ENCODE assay signal across 16 cellular contexts in genomic region chr16:14668556-14669223, GRCh38. TPM values are rescaled to one million over a fixed set of nuclear protein-coding genes. Genes with fewer than 3 reads are reported as not detected.
DNase-seq lines count a peak whose midpoint lies in the region; ATAC-seq, FAIRE-seq and TF ChIP-seq lines count a peak whose summit lies in the region.
"Had no signal": no experiment of that assay in that cellular context is flagged by ENCODE, and none has a peak within 500 bp of the region (broad histone marks: within the 10 kb centered on the region; RNA-seq: fewer than 3 reads in every experiment).

No MANE protein-coding gene starts in this region.

- no peak for TF ChIP-seq RAD21 in HCT116 (IDR thresholded peaks at IDR 0.05; ENCODE audit: low read depth)

- TSS peak; percentile 10 for BruUV-seq in HCT116 (replicated peaks; lab: Mats Ljungman, UMichigan)
- TSS peak; percentile 22 for BruUV-seq in PC-9 (replicated peaks; lab: Mats Ljungman, UMichigan)
- BruUV-seq in endothelial cell of umbilical vein (replicated peaks; lab: Mats Ljungman, UMichigan) = TSS peak; percentile 15

- intact Hi-C loops in HCT116 (cut with micrococcal nuclease) = no loop called here
- intact Hi-C loops in PC-9 (cut with micrococcal nuclease; ENCODE audit: unreplicated experiment) = no loop called here
- intact Hi-C loops in endothelial cell of umbilical vein (cut with micrococcal nuclease) = no loop called here
- intact Hi-C loops in psoas muscle (cut with DNase I) = no loop called here

- no peaks in the 10 kb centered on the region for H3K9me1 ChIP-seq in endothelial cell of umbilical vein (replicated peaks; ENCODE audit: control insufficient read depth, extremely low read depth, insufficient read depth, low read length)

- TF ChIP-seq POLR2A in HCT116 (IDR thresholded peaks at IDR 0.05; ENCODE audit: borderline replicate concordance, extremely low read depth, insufficient read depth, insufficient read length) (no peak), endothelial cell of umbilical vein (IDR thresholded peaks at IDR 0.05; ENCODE audit: low read depth, low read length) (no peak)

- RAD21 ChIA-PET in HCT116 (lab: Charles Lee; ENCODE audit: low non-redundant PET in 1 of 2, low total read pairs in 2 of 2, uncharacterized antibody in 2 of 2, unreplicated experiment in 2 of 2) = no interaction called here

- FAIRE-seq in endothelial cell of umbilical vein (lab: Jason Lieb, UNC) (no peak), D721Med (lab: Jason Lieb, UNC) (no peak)

- no peak overlapping the region for H2AFZ ChIP-seq in HCT116 (ENCODE audit: low read depth, low read length, poor library complexity, severe bottlenecking)
- no peak overlapping the region for H2AFZ ChIP-seq in PC-9
- H2AFZ ChIP-seq in endothelial cell of umbilical vein (ENCODE audit: low read depth, low read length) = no peak overlapping the region

- H3K79me2 ChIP-seq in HCT116 (ENCODE audit: insufficient read depth, low read length) (no peaks in the 10 kb centered on the region), PC-9 (ENCODE audit: low read depth) (no peaks in the 10 kb centered on the region), endothelial cell of umbilical vein (ENCODE audit: control insufficient read depth, insufficient read depth, low read length) (no peaks in the 10 kb centered on the region)

- no peak overlapping the region for H3K27ac ChIP-seq in HCT116 (ENCODE audit: low read depth, low read length)
- H3K27ac ChIP-seq in PC-9 = no peak overlapping the region
- H3K27ac ChIP-seq in endothelial cell of umbilical vein (ENCODE audit: insufficient read depth, low read depth, low read length) = no peak overlapping the region
- H3K27ac ChIP-seq in psoas muscle = no peak overlapping the region
- H3K27ac ChIP-seq: C4-2B had no signal

- no peak overlapping the region for H3K4me2 ChIP-seq in HCT116 (ENCODE audit: low read length)
- H3K4me2 ChIP-seq in PC-9 = no peak overlapping the region
- H3K4me2 ChIP-seq in endothelial cell of umbilical vein (ENCODE audit: insufficient read depth, low read length) = no peak overlapping the region

- ATAC-seq in HCT116 (no peak), psoas muscle (peak in 3 of 4 donors; percentile 37 to 62 (median 61))

- H3F3A ChIP-seq in PC-9 (ENCODE audit: insufficient read depth, low read depth) = peaks cover 14% of the 10 kb centered on the region; the same call in 1 of the 2 replicates

- H3K9me2 ChIP-seq in HCT116 (ENCODE audit: insufficient read depth) (no peaks in the 10 kb centered on the region), PC-9 (ENCODE audit: insufficient read depth) (no peaks in the 10 kb centered on the region)

- no peak for TF ChIP-seq CTCF in HCT116 (IDR thresholded peaks at IDR 0.05 in 2 of 3, conservative IDR thresholded peaks at IDR 0.05 in 1 of 3; ENCODE audit: borderline replicate concordance in 1 of 3, insufficient read depth in 1 of 3, low read depth in 2 of 3, low read length in 2 of 3)
- TF ChIP-seq CTCF in PC-9 (conservative IDR thresholded peaks at IDR 0.05) = no peak
- TF ChIP-seq CTCF in endothelial cell of umbilical vein (IDR thresholded peaks at IDR 0.05; ENCODE audit: extremely low read depth in 1 of 2, insufficient read depth in 1 of 2, low read depth in 1 of 2, low read length in 2 of 2) = no peak
- no peak for TF ChIP-seq CTCF in psoas muscle (IDR thresholded peaks at IDR 0.05)
- no peak for TF ChIP-seq CTCF in D721Med (IDR thresholded peaks at IDR 0.05; ENCODE audit: insufficient read depth, missing control alignments)

- H3K9me3 ChIP-seq in HCT116 (ENCODE audit: control insufficient read depth in 1 of 2, insufficient read depth in 1 of 2, low read depth in 1 of 2, low read length in 2 of 2) = no peaks in the 10 kb centered on the region
- no peaks in the 10 kb centered on the region for H3K9me3 ChIP-seq in PC-9 (ENCODE audit: insufficient read depth, low read depth)
- H3K9me3 ChIP-seq in endothelial cell of umbilical vein (replicated peaks; ENCODE audit: control insufficient read depth, insufficient read depth, low read length) = no peaks in the 10 kb centered on the region
- no peaks in the 10 kb centered on the region for H3K9me3 ChIP-seq in psoas muscle
- H3K9me3 ChIP-seq: HAP-1 had no signal

- POLR2A ChIA-PET in HCT116 (lab: Charles Lee) = no interaction called here
- POLR2A ChIA-PET in PC-9 (lab: Charles Lee; ENCODE audit: unreplicated experiment) = no interaction called here
- POLR2A ChIA-PET in endothelial cell of umbilical vein (lab: Charles Lee) = no interaction called here

- H4K20me1 ChIP-seq in HCT116 (ENCODE audit: insufficient read depth) (no peaks in the 10 kb centered on the region), PC-9 (ENCODE audit: insufficient read depth) (no peaks in the 10 kb centered on the region), endothelial cell of umbilical vein (replicated peaks; ENCODE audit: control insufficient read depth, extremely low read depth, insufficient read depth, low read length) (no peaks in the 10 kb centered on the region)

- no peak overlapping the region for H3K4me3 ChIP-seq in HCT116 (replicated peaks in 1 of 2; ENCODE audit: low read depth in 1 of 2, low read length in 2 of 2)
- no peak overlapping the region for H3K4me3 ChIP-seq in PC-9
- H3K4me3 ChIP-seq in endothelial cell of umbilical vein (replicated peaks in 1 of 3; ENCODE audit: insufficient read depth in 1 of 3, low read depth in 1 of 3, low read length in 3 of 3) = no peak overlapping the region
- H3K4me3 ChIP-seq in psoas muscle = no peak overlapping the region
- H3K4me3 ChIP-seq: HAP-1 had no signal

- H3K27me3 ChIP-seq in HCT116 (ENCODE audit: insufficient read depth, low read length) (no peaks in the 10 kb centered on the region), PC-9 (ENCODE audit: insufficient read depth, low read depth) (no peaks in the 10 kb centered on the region), endothelial cell of umbilical vein (ENCODE audit: control insufficient read depth in 2 of 2, insufficient read depth in 2 of 2, low read length in 2 of 2) (no peaks in the 10 kb centered on the region), psoas muscle (ENCODE audit: insufficient read depth in 3 of 3, low read length in 2 of 3) (no peaks in the 10 kb centered on the region)

- 59 to 68% (median 61%) methylated on average over 7 of the region's 7 CpGs for WGBS in psoas muscle, 3 donors

- no peaks in the 10 kb centered on the region for H3K4me1 ChIP-seq in HCT116 (ENCODE audit: control insufficient read depth in 1 of 2, insufficient read depth in 2 of 2, low read length in 2 of 2)
- no peaks in the 10 kb centered on the region for H3K4me1 ChIP-seq in PC-9 (replicated peaks; ENCODE audit: insufficient read depth)
- H3K4me1 ChIP-seq in endothelial cell of umbilical vein (ENCODE audit: control insufficient read depth, extremely low read depth, insufficient read depth, low read length) = no peaks in the 10 kb centered on the region
- no peaks in the 10 kb centered on the region for H3K4me1 ChIP-seq in psoas muscle
- H3K4me1 ChIP-seq: HAP-1 had no signal

- dilution Hi-C loops in endothelial cell of umbilical vein (cut with MboI; ENCODE audit: extremely low pct_ligation_motif_present, low sequenced_read_pairs) = no loop called here

- DNase-seq in HCT116 (ENCODE audit: low read depth, low spot score) = no peak
- no peak for DNase-seq in PC-9
- no peak for DNase-seq in endothelial cell of umbilical vein (ENCODE audit: low read depth, low spot score)
- no peak for DNase-seq in psoas muscle
- DNase-seq in D721Med (ENCODE audit: insufficient read length, low spot score) = no peak
- DNase-seq in CD1c-positive myeloid dendritic cell (ENCODE audit: extremely low spot score) = no peak
- DNase-seq in activated CD8-positive, alpha-beta memory T cell treated with anti-CD3 and anti-CD28 coated beads, Interleukin-2, amount 50 U/mL, for 48 hours = no peak
- no peak for DNase-seq in DMS79 treated with DMSO at 0.1 percent for 48 hours (lab: John Stamatoyannopoulos, UW)
- DNase-seq: AML-193, GF-D8, NCI-H1105, NCI-H446 treated with DMSO at 0.1 percent for 48 hours, SW 1271 had no signal

- peaks cover 21 to 25% of the 10 kb centered on the region in 2 experiments for H3K36me3 ChIP-seq in HCT116 (ENCODE audit: control insufficient read depth in 1 of 2, insufficient read depth in 2 of 2, low read length in 2 of 2)
- peaks cover 11% of the 10 kb centered on the region for H3K36me3 ChIP-seq in PC-9 (ENCODE audit: low read depth)
- peaks cover 18 to 26% of the 10 kb centered on the region in 2 experiments for H3K36me3 ChIP-seq in endothelial cell of umbilical vein (ENCODE audit: control insufficient read depth in 2 of 2, extremely low read depth in 1 of 2, insufficient read depth in 2 of 2, low read length in 2 of 2)
- peaks cover 9 to 44% of the 10 kb centered on the region in 2 donors for H3K36me3 ChIP-seq in psoas muscle (ENCODE audit: insufficient read depth in 1 of 2, low read depth in 1 of 2)

- CTCF ChIA-PET in HCT116 (lab: Charles Lee) = no interaction called here
- CTCF ChIA-PET in PC-9 (lab: Charles Lee) = no interaction called here
- CTCF ChIA-PET in endothelial cell of umbilical vein (lab: Charles Lee) = no interaction called here

- no peak overlapping the region for H3K9ac ChIP-seq in HCT116 (ENCODE audit: low read length)
- H3K9ac ChIP-seq in endothelial cell of umbilical vein (replicated peaks; ENCODE audit: extremely low read depth, insufficient read depth, low read length) = no peak overlapping the region

RNA-seq across cellular contexts. Expression of gene PLA2G10, which starts 25.4 kb away (rescaled TPM):
- total RNA-seq in HCT116 (2021; ENCODE audit: unreplicated experiment) = not detected
- polyA plus RNA-seq in HCT116 (2012) = 0.49 and 0.74 TPM in 2 replicates
- 5.8 and 9.0 TPM in 2 replicates for total RNA-seq in PC-9 (2021)
- not detected in 2 replicates for total RNA-seq in endothelial cell of umbilical vein
- 0.18 and 0.25 TPM in 2 replicates for polyA plus RNA-seq in endothelial cell of umbilical vein
- not detected in 2 replicates for polyA plus RNA-seq in endothelial cell of umbilical vein (2011; cell fraction: cytosol; rRNA removed)
- polyA plus RNA-seq in endothelial cell of umbilical vein (2011; cell fraction: nucleus; rRNA removed) = 0.90 and 1.1 TPM in 2 replicates
- not detected in 2 replicates for polyA plus RNA-seq in endothelial cell of umbilical vein (2012)
- polyA minus RNA-seq in endothelial cell of umbilical vein = 0.25 TPM in 1 of 2 replicates, not detected in the other
- polyA minus RNA-seq in endothelial cell of umbilical vein (2011; cell fraction: cytosol; rRNA and poly(A)+ RNA removed) = not detected
- not detected in 2 replicates for polyA minus RNA-seq in endothelial cell of umbilical vein (2011; cell fraction: nucleus; rRNA and poly(A)+ RNA removed)
- not detected for total RNA-seq in psoas muscle
- not detected for polyA plus RNA-seq in psoas muscle
- total RNA-seq: Daoy had no signal

RNA-seq across cellular contexts. Expression of gene NPIPA3, which starts 34.5 kb away (rescaled TPM):
- 1.6 TPM for total RNA-seq in HCT116 (2021; ENCODE audit: unreplicated experiment)
- 2.3 and 2.6 TPM in 2 replicates for polyA plus RNA-seq in HCT116 (2012)
- total RNA-seq in PC-9 (2021) = not detected in 2 replicates
- total RNA-seq in endothelial cell of umbilical vein = 1.4 and 3.0 TPM in 2 replicates
- 2.2 and 4.8 TPM in 2 replicates for polyA plus RNA-seq in endothelial cell of umbilical vein
- polyA plus RNA-seq in endothelial cell of umbilical vein (2011; cell fraction: cytosol; rRNA removed) = 1.3 and 2.6 TPM in 2 replicates
- polyA plus RNA-seq in endothelial cell of umbilical vein (2011; cell fraction: nucleus; rRNA removed) = 17.1 and 20.8 TPM in 2 replicates
- 1.0 and 1.7 TPM in 2 replicates for polyA plus RNA-seq in endothelial cell of umbilical vein (2012)
- 0.51 and 3.3 TPM in 2 replicates for polyA minus RNA-seq in endothelial cell of umbilical vein
- not detected for polyA minus RNA-seq in endothelial cell of umbilical vein (2011; cell fraction: cytosol; rRNA and poly(A)+ RNA removed)
- 3.7 and 4.3 TPM in 2 replicates for polyA minus RNA-seq in endothelial cell of umbilical vein (2011; cell fraction: nucleus; rRNA and poly(A)+ RNA removed)
- 1 to 10 TPM; 1.4 to 4.5 (median 2.1) TPM for total RNA-seq in psoas muscle
- 1 to 10 TPM in 2 of 3 donors, under 1 TPM in 1; 0.90 to 1.6 (median 1.4) TPM for polyA plus RNA-seq in psoas muscle
- total RNA-seq: Daoy had no signal

RNA-seq across cellular contexts. Expression of gene BFAR, which starts 35.9 kb away (rescaled TPM):
- total RNA-seq in HCT116 (2021; ENCODE audit: unreplicated experiment) (49.7 TPM), PC-9 (2021) (94.8 and 97.9 TPM in 2 replicates), endothelial cell of umbilical vein (73.5 and 84.6 TPM in 2 replicates), psoas muscle (10 to 100 TPM; 37.5 to 62.3 (median 45.7) TPM)
- 20.4 and 29.6 TPM in 2 replicates for polyA plus RNA-seq in HCT116 (2012)
- polyA plus RNA-seq in endothelial cell of umbilical vein (49.8 and 57.3 TPM in 2 replicates), psoas muscle (10 to 100 TPM; 36.0 to 63.7 (median 55.2) TPM)
- polyA plus RNA-seq in endothelial cell of umbilical vein (2011; cell fraction: cytosol; rRNA removed) = 73.8 and 77.1 TPM in 2 replicates
- 34.5 and 34.8 TPM in 2 replicates for polyA plus RNA-seq in endothelial cell of umbilical vein (2011; cell fraction: nucleus; rRNA removed)
- 87.7 and 98.5 TPM in 2 replicates for polyA plus RNA-seq in endothelial cell of umbilical vein (2012)
- 67.4 and 72.3 TPM in 2 replicates for polyA minus RNA-seq in endothelial cell of umbilical vein
- polyA minus RNA-seq in endothelial cell of umbilical vein (2011; cell fraction: cytosol; rRNA and poly(A)+ RNA removed) = 32.9 TPM
- polyA minus RNA-seq in endothelial cell of umbilical vein (2011; cell fraction: nucleus; rRNA and poly(A)+ RNA removed) = 32.8 and 33.5 TPM in 2 replicates

RNA-seq across cellular contexts. Expression of gene PARN, which starts 38.6 kb away (rescaled TPM):
- total RNA-seq in HCT116 (2021; ENCODE audit: unreplicated experiment) (42.5 TPM), PC-9 (2021) (45.1 and 53.0 TPM in 2 replicates), endothelial cell of umbilical vein (22.3 and 24.6 TPM in 2 replicates), psoas muscle (10 to 100 TPM; 11.6 to 15.0 (median 14.3) TPM)
- 23.6 and 24.6 TPM in 2 replicates for polyA plus RNA-seq in HCT116 (2012)
- polyA plus RNA-seq in endothelial cell of umbilical vein (11.3 and 16.9 TPM in 2 replicates), psoas muscle (10 to 100 TPM; 10.3 to 20.9 (median 10.3) TPM)
- 18.7 and 21.9 TPM in 2 replicates for polyA plus RNA-seq in endothelial cell of umbilical vein (2011; cell fraction: cytosol; rRNA removed)
- polyA plus RNA-seq in endothelial cell of umbilical vein (2011; cell fraction: nucleus; rRNA removed) = 20.9 and 22.0 TPM in 2 replicates
- 25.2 and 28.6 TPM in 2 replicates for polyA plus RNA-seq in endothelial cell of umbilical vein (2012)
- polyA minus RNA-seq in endothelial cell of umbilical vein = 22.6 and 28.7 TPM in 2 replicates
- 26.4 TPM for polyA minus RNA-seq in endothelial cell of umbilical vein (2011; cell fraction: cytosol; rRNA and poly(A)+ RNA removed)
- 30.9 and 41.0 TPM in 2 replicates for polyA minus RNA-seq in endothelial cell of umbilical vein (2011; cell fraction: nucleus; rRNA and poly(A)+ RNA removed)
